In the genomic region with DNA sequence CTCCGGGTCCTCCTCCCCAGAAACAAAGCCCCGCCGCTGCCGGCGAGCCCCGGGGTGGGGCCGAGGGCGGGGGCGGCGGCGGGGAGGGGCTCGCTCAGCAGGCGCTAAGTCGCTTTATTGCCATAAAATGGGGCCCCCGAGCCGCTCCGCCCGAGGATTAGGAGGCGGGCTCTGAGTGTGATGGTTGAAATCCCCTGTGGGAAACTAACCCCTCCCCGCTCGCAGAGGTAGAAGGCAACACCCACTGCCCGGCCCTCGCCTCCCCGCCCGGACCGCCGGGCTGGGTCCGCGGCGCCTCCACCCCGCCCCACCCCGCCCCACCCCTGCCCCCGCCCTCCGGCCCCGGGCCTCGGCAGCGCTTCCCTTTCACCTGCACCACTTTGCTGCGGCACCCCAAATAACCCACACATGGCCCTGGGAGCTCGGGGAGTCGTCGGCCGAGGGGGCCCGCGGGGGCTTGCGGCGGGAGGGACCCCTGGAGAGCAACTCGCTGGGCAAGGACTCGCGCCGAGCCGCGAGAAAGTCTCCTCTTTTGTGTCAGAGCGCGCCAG, we compare ENCODE assay signal across 8 cellular contexts. TPM values are rescaled to one million over a fixed set of nuclear protein-coding genes. Genes with fewer than 3 reads are reported as not detected.
DNase-seq lines count a peak whose midpoint lies in the region; ATAC-seq and TF ChIP-seq lines count a peak whose summit lies in the region.

A gene (minus strand): TSS at position 179 of the 551 bp plus-strand sequence.

- peak within 1 kb of the TSS; percentile 82; the same call in 1 of the 2 replicates for H3K27ac ChIP-seq in HUES6 (ENCODE audit: low read depth, low read length)
- peak within 1 kb of the TSS; percentile 88 for H3K27ac ChIP-seq in OCI-LY3 (ENCODE audit: low read length)
- peak within 1 kb of the TSS; percentile 79 to 88 for H3K27ac ChIP-seq in esophagus (ENCODE audit: low read depth in 2 of 2, low read length in 1 of 2)

- H3K27me3 ChIP-seq in HUES6 (ENCODE audit: control insufficient read depth, insufficient read depth, low read length) (peaks cover 15% of the 10 kb centered on the region; the same call in 1 of the 2 replicates), OCI-LY3 (ENCODE audit: low read depth, low read length) (no peaks in the 10 kb centered on the region), esophagus (ENCODE audit: control insufficient read depth in 1 of 2, insufficient read depth in 2 of 2, low read length in 2 of 2) (no peaks in the 10 kb centered on the region)

- 0 to 1% methylated on average over 46 to 52 of the region's 54 CpGs for WGBS in esophagus, 2 donors

- ATAC-seq in GM21447 (IDR thresholded peaks at IDR 0.05; ENCODE audit: unreplicated experiment), result peak; percentile 62

- peak within 1 kb of the TSS; percentile 89 for H3K4me2 ChIP-seq in OCI-LY3 (ENCODE audit: low read length)

- H3K9me3 ChIP-seq in HUES6 (ENCODE audit: control insufficient read depth, insufficient read depth, low read depth, low read length) (no peaks in the 10 kb centered on the region), OCI-LY3 (ENCODE audit: insufficient read depth, low read length) (no peaks in the 10 kb centered on the region), esophagus (ENCODE audit: control insufficient read depth in 2 of 2, insufficient read depth in 1 of 2, low read depth in 1 of 2, low read length in 1 of 2) (no peaks in the 10 kb centered on the region)

- H3K4me3 ChIP-seq in HUES6 (ENCODE audit: low read depth, low read length) (peak within 1 kb of the TSS; percentile 87), OCI-LY3 (ENCODE audit: low read length) (peak within 1 kb of the TSS; percentile 86), esophagus (ENCODE audit: low read depth in 1 of 2, low read length in 2 of 2) (peak within 1 kb of the TSS; percentile 76 to 86)

- TF ChIP-seq CTCF in OCI-LY3 (IDR thresholded peaks at IDR 0.05; ENCODE audit: low read depth, low read length), result no peak

- H3K9ac ChIP-seq in HUES6 (ENCODE audit: low read length), result peak within 1 kb of the TSS; percentile 87
- H3K9ac ChIP-seq in OCI-LY3 (ENCODE audit: low read length), result peak within 1 kb of the TSS; percentile 97

- H4K20me1 ChIP-seq in OCI-LY3 (ENCODE audit: insufficient read depth, low read length), result peaks cover 22% of the 10 kb centered on the region

- H3K36me3 ChIP-seq in HUES6 (ENCODE audit: control insufficient read depth, insufficient read depth, low read length), result no peaks in the 10 kb centered on the region
- no peaks in the 10 kb centered on the region for H3K36me3 ChIP-seq in OCI-LY3 (replicated peaks; ENCODE audit: low read depth, low read length)
- H3K36me3 ChIP-seq in esophagus (ENCODE audit: control insufficient read depth in 2 of 2, insufficient read depth in 2 of 2, low read length in 1 of 2), result no peaks in the 10 kb centered on the region

- DNase-seq in D341Med (ENCODE audit: low spot score) (peak; percentile 92), activated T-cell treated with anti-CD3 and anti-CD28 coated beads for 24 hours (ENCODE audit: low read depth) (peak; percentile 89), myocyte (ENCODE audit: low read depth) (peak; percentile 96)
- DNase-seq in stimulated activated CD8-positive, alpha-beta memory T cell treated with anti-CD3 and anti-CD28 coated beads, Interleukin-7, amount 100 ng/mL, for 4 hours (ENCODE audit: low read depth in 2 of 2), result peak; percentile 92

- H3K79me2 ChIP-seq in OCI-LY3 (ENCODE audit: low read length), result peaks cover 44% of the 10 kb centered on the region

- peak within 1 kb of the TSS; percentile 75; the same call in 1 of the 2 replicates for H2AFZ ChIP-seq in OCI-LY3 (ENCODE audit: low read depth, low read length)

- peaks cover 7% of the 10 kb centered on the region for H3K4me1 ChIP-seq in HUES6 (ENCODE audit: control insufficient read depth, insufficient read depth, low read length)
- H3K4me1 ChIP-seq in OCI-LY3 (ENCODE audit: low read length), result peaks cover 15% of the 10 kb centered on the region
- peaks cover 0 to 3% of the 10 kb centered on the region in 2 donors for H3K4me1 ChIP-seq in esophagus (ENCODE audit: control insufficient read depth in 2 of 2, insufficient read depth in 2 of 2, low read length in 1 of 2)

RNA-seq across cellular contexts. Expression of the gene that starts here (rescaled TPM):
- under 1 TPM; 0.54 to 0.69 TPM for polyA plus RNA-seq in esophagus
- total RNA-seq in myocyte, result 36.9 and 38.7 TPM in 2 replicates
- 7.9 TPM for polyA plus RNA-seq in myocyte (2012)

Comparison
In these comparisons a context has a peak if more than half of its experiments do, and no peak if none do; other contexts are left out.
1. Peak in every context shown above with its lines: DNase-seq, ATAC-seq, H3K4me3 ChIP-seq and H3K27ac ChIP-seq.